ENCODE assay signal across 9 cellular contexts in genomic region chr2:85662899-85663683, GRCh38. TPM values are rescaled to one million over a fixed set of nuclear protein-coding genes. Genes with fewer than 3 reads are reported as not detected.
DNase-seq lines count a peak whose midpoint lies in the region; ATAC-seq and TF ChIP-seq lines count a peak whose summit lies in the region.
"Had no signal": no experiment of that assay in that cellular context is flagged by ENCODE, and none has a peak within 500 bp of the region (broad histone marks: within the 10 kb centered on the region; RNA-seq: fewer than 3 reads in every experiment).

No MANE protein-coding gene starts in this region.

- H2AFZ ChIP-seq in MM.1S (ENCODE audit: low read length), result no peak overlapping the region

- no peaks in the 10 kb centered on the region for H3K9me3 ChIP-seq in tibial artery
- no peaks in the 10 kb centered on the region for H3K9me3 ChIP-seq in MM.1S (replicated peaks; ENCODE audit: insufficient read depth, low read length)
- H3K9me3 ChIP-seq in Peyer's patch, result no peaks in the 10 kb centered on the region

- H4K20me1 ChIP-seq in MM.1S (ENCODE audit: insufficient read depth, low read length), result no peaks in the 10 kb centered on the region

- H3K36me3 ChIP-seq in tibial artery (peaks cover 0 to 16% (median 13%) of the 10 kb centered on the region in 3 donors), MM.1S (replicated peaks; ENCODE audit: insufficient read depth, low read length) (no peaks in the 10 kb centered on the region), Peyer's patch (peaks cover 0 to 4% (median 0%) of the 10 kb centered on the region in 3 donors)

- DNase-seq in HS-5 (ENCODE audit: low read depth) (peak; percentile 96), astrocyte of the spinal cord (ENCODE audit: low read depth, low spot score) (peak; percentile 89), iPS-NIHi11 (ENCODE audit: low spot score) (peak; percentile 50), tibial artery (peak; percentile 73 to 79), MM.1S (no peak), progenitor cell of endocrine pancreas (ENCODE audit: low spot score, unreplicated experiment) (no peak), Peyer's patch (no peak)
- DNase-seq: Karpas-422 had no signal

- no peaks in the 10 kb centered on the region for H3K9me3 Mint-ChIP-seq in progenitor cell of endocrine pancreas (ENCODE audit: low read depth)

- H3K27me3 ChIP-seq in tibial artery (no peaks in the 10 kb centered on the region), MM.1S (replicated peaks; ENCODE audit: insufficient read depth, low read length) (no peaks in the 10 kb centered on the region), Peyer's patch (no peaks in the 10 kb centered on the region)

- no peak overlapping the region for H3K4me3 Mint-ChIP-seq in progenitor cell of endocrine pancreas (ENCODE audit: low read depth)

- TF ChIP-seq CTCF in astrocyte of the spinal cord (IDR thresholded peaks at IDR 0.05; ENCODE audit: low read depth, low read length) (no peak), tibial artery (IDR thresholded peaks at IDR 0.05) (no peak), MM.1S (IDR thresholded peaks at IDR 0.05; ENCODE audit: low read length) (no peak), progenitor cell of endocrine pancreas (IDR thresholded peaks at IDR 0.05; ENCODE audit: unreplicated experiment) (no peak), Peyer's patch (IDR thresholded peaks at IDR 0.05) (no peak)

- H3K9me2 ChIP-seq in MM.1S (replicated peaks; ENCODE audit: insufficient read depth, low read length), result no peaks in the 10 kb centered on the region

- H3K27ac Mint-ChIP-seq in progenitor cell of endocrine pancreas, result no peak overlapping the region

- no peaks in the 10 kb centered on the region for H3K79me2 ChIP-seq in MM.1S (ENCODE audit: low read length)

- H3K9ac ChIP-seq in MM.1S (ENCODE audit: low read length), result no peak overlapping the region

- TF ChIP-seq POLR2A in Peyer's patch (IDR thresholded peaks at IDR 0.05), result no peak

- H3K4me1 Mint-ChIP-seq in progenitor cell of endocrine pancreas (ENCODE audit: low read depth), result no peaks in the 10 kb centered on the region

- no peaks in the 10 kb centered on the region for H3K36me3 Mint-ChIP-seq in progenitor cell of endocrine pancreas (ENCODE audit: insufficient read depth)

- H3F3A ChIP-seq in MM.1S (ENCODE audit: insufficient read depth, low read length), result no peaks in the 10 kb centered on the region

- H3K27me3 Mint-ChIP-seq in progenitor cell of endocrine pancreas, result no peaks in the 10 kb centered on the region

- no peak overlapping the region for H3K4me2 ChIP-seq in MM.1S (ENCODE audit: low read depth, low read length)

- in situ Hi-C loops in astrocyte of the spinal cord (cut with HindIII; ENCODE audit: low sequenced_read_pairs), result no loop called here

- intact Hi-C loops in tibial artery (cut with DNase I; ENCODE audit: low total_unique reads), result no loop called here

- ATAC-seq in GM21576 (IDR thresholded peaks at IDR 0.05; ENCODE audit: unreplicated experiment), result no peak

- H3K27ac ChIP-seq in tibial artery, result no peak overlapping the region
- H3K27ac ChIP-seq in MM.1S (ENCODE audit: low read length), result no peak overlapping the region
- no peak overlapping the region for H3K27ac ChIP-seq in Peyer's patch

- H3K4me3 ChIP-seq in astrocyte of the spinal cord (ENCODE audit: low read depth, low read length) (no peak overlapping the region), tibial artery (no peak overlapping the region), MM.1S (ENCODE audit: low read length) (no peak overlapping the region), Peyer's patch (no peak overlapping the region)

- peaks cover 0 to 17% (median 7%) of the 10 kb centered on the region in 4 donors for H3K4me1 ChIP-seq in tibial artery
- no peaks in the 10 kb centered on the region for H3K4me1 ChIP-seq in MM.1S (ENCODE audit: low read length)
- no peaks in the 10 kb centered on the region for H3K4me1 ChIP-seq in Peyer's patch

RNA-seq across cellular contexts. Expression of gene SFTPB, which starts 4.9 kb away (rescaled TPM):
- total RNA-seq in progenitor cell of endocrine pancreas, result not detected in 2 replicates
- total RNA-seq in Peyer's patch, result 1 to 10 TPM in 1 of 4 donors, not detected in 3; 1.7 TPM

RNA-seq across cellular contexts. Expression of gene GNLY, which starts 31.1 kb away (rescaled TPM):
- not detected in 2 replicates for total RNA-seq in progenitor cell of endocrine pancreas
- total RNA-seq in Peyer's patch, result 10 to 100 TPM in 2 of 4 donors, 1 to 10 TPM in 1, not detected in 1; 1.7 to 15.3 (median 10.5) TPM

RNA-seq across cellular contexts. Expression of gene USP39, which starts 47.1 kb away (rescaled TPM):
- total RNA-seq in progenitor cell of endocrine pancreas (58.1 and 59.7 TPM in 2 replicates), Peyer's patch (100 to 1,000 TPM in 1 of 4 donors, 10 to 100 TPM in 3; 49.2 to 116 (median 64.6) TPM)

RNA-seq across cellular contexts. Expression of gene C2orf68, which starts 51.2 kb away (rescaled TPM):
- 67.1 and 71.0 TPM in 2 replicates for total RNA-seq in progenitor cell of endocrine pancreas
- total RNA-seq in Peyer's patch, result 10 to 100 TPM; 20.5 to 34.0 (median 25.9) TPM

Comparison
In these comparisons a context has a peak if more than half of its experiments do, and no peak if none do; other contexts are left out.
1. DNase-seq: peak in HS-5 (single experiment), astrocyte of the spinal cord (single experiment), iPS-NIHi11 (single experiment) and tibial artery (2 of 2); none in MM.1S (single experiment), progenitor cell of endocrine pancreas (single experiment) and Peyer's patch (0 of 3).